In genomic region chr10:1044146-1044545, GRCh38 we compare ENCODE assay signal across 12 cellular contexts. TPM values are rescaled to one million over a fixed set of nuclear protein-coding genes. Genes with fewer than 3 reads are reported as not detected.
A peak's percentile ranks its signal among the peaks of the same experiment; 100 is the strongest.
DNase-seq lines count a peak whose midpoint lies in the region; ATAC-seq and TF ChIP-seq lines count a peak whose summit lies in the region.
"Had no signal": no experiment of that assay in that cellular context is flagged by ENCODE, and none has a peak within 500 bp of the region (broad histone marks: within the 10 kb centered on the region; RNA-seq: fewer than 3 reads in every experiment).

No MANE protein-coding gene starts in this region.

- peak overlapping the region; percentile 60 to 76 (median 76) for H3K4me3 Mint-ChIP-seq in T-cell

- no peaks in the 10 kb centered on the region for H3K9me3 Mint-ChIP-seq in T-cell

- H3K27me3 ChIP-seq in esophagus (ENCODE audit: control insufficient read depth in 1 of 2, insufficient read depth in 2 of 2, low read length in 2 of 2), result no peaks in the 10 kb centered on the region
- no peaks in the 10 kb centered on the region for H3K27me3 ChIP-seq in sigmoid colon

- peak overlapping the region; percentile 91 to 94 for H3K27ac Mint-ChIP-seq in T-cell

- H3K36me3 ChIP-seq in esophagus (ENCODE audit: control insufficient read depth in 2 of 2, insufficient read depth in 2 of 2, low read length in 1 of 2), result peaks cover 0 to 10% of the 10 kb centered on the region in 2 donors
- peaks cover 0 to 47% (median 4%) of the 10 kb centered on the region in 4 donors for H3K36me3 ChIP-seq in sigmoid colon

- ATAC-seq in T-cell (replicated peaks in 1 of 4) (no peak), HG03520 (IDR thresholded peaks at IDR 0.05; ENCODE audit: unreplicated experiment) (no peak), GM21723 (IDR thresholded peaks at IDR 0.05; ENCODE audit: unreplicated experiment) (no peak)

- H3K4me3 ChIP-seq in GM12864 (ENCODE audit: low read depth, low read length) (peak overlapping the region; percentile 35), esophagus (ENCODE audit: low read depth in 1 of 2, low read length in 2 of 2) (no peak overlapping the region), sigmoid colon (no peak overlapping the region)

- H3K4me1 Mint-ChIP-seq in T-cell, result peaks cover 43 to 47% (median 44%) of the 10 kb centered on the region in 3 donors

- H3K9me3 ChIP-seq in esophagus (ENCODE audit: control insufficient read depth in 2 of 2, insufficient read depth in 1 of 2, low read depth in 1 of 2, low read length in 1 of 2), result no peaks in the 10 kb centered on the region
- H3K9me3 ChIP-seq in sigmoid colon, result no peaks in the 10 kb centered on the region

- TF ChIP-seq CTCF in GM12864 (IDR thresholded peaks at IDR 0.05; ENCODE audit: low read depth, low read length, missing control alignments) (no peak), sigmoid colon (IDR thresholded peaks at IDR 0.05) (no peak)

- POLR2A ChIA-PET in T-cell (lab: Charles Lee), result interaction anchor here (0.6 to 1.9 kb wide), 2 partner anchors 9 to 18 kb away, joined by 6 read pairs; no protein-coding TSS in a partner anchor

- 52 to 70% methylated on average over 4 of the region's 4 CpGs for WGBS in esophagus, 2 donors
- 66 to 84% methylated on average over 4 of the region's 4 CpGs for WGBS in sigmoid colon, 2 donors

- TF ChIP-seq POLR2A in sigmoid colon (IDR thresholded peaks at IDR 0.05), result no peak

- DNase-seq in GM12864 (ENCODE audit: low read depth) (no peak), T-cell (no peak), sigmoid colon (no peak), occipital lobe (lab: John Stamatoyannopoulos, UW) (no peak), NOMO-1 treated with DMSO at 0.1 percent for 48 hours (lab: John Stamatoyannopoulos, UW; ENCODE audit: unreplicated experiment) (no peak)
- DNase-seq: HCEC 1CT; NCI-H774; stimulated activated CD8-positive, alpha-beta memory T cell treated with anti-CD3 and anti-CD28 coated beads, Interleukin-4, amount 100 ng/mL, for 48 hours had no signal

- H3K36me3 Mint-ChIP-seq in T-cell, result peaks cover 19% of the 10 kb centered on the region

- H3K4me1 ChIP-seq in esophagus (ENCODE audit: control insufficient read depth in 2 of 2, insufficient read depth in 2 of 2, low read length in 1 of 2) (peaks cover 0 to 6% of the 10 kb centered on the region in 2 donors), sigmoid colon (peaks cover 0 to 19% (median 12%) of the 10 kb centered on the region in 4 donors)

- H3K27ac ChIP-seq in esophagus (ENCODE audit: low read depth in 2 of 2, low read length in 1 of 2) (peak overlapping the region; percentile 39 to 52), sigmoid colon (peak overlapping the region; percentile 51 to 56 (median 55))

- CTCF ChIA-PET in T-cell (lab: Charles Lee), result interaction anchor here in 1 of 2 donors (0.7 kb wide), 1 partner anchor 56 kb away, joined by 3 read pairs; the partner anchor contains the start of gene GTPBP4

- H3K27me3 Mint-ChIP-seq in T-cell, result no peaks in the 10 kb centered on the region

- intact Hi-C loops in sigmoid colon (cut with DNase I), result no loop called here

- no peak for TF ChIP-seq EP300 in sigmoid colon (IDR thresholded peaks at IDR 0.05)

RNA-seq across cellular contexts. Expression of gene IDI1, which starts 4.8 kb away (rescaled TPM):
- total RNA-seq in T-cell (100 to 1,000 TPM in 2 of 5 donors, 10 to 100 TPM in 3; 26.2 to 166 (median 32.8) TPM), sigmoid colon (10 to 100 TPM; 22.4 to 35.8 (median 32.1) TPM), occipital lobe (146 TPM)
- polyA plus RNA-seq in esophagus (10 to 100 TPM; 44.5 to 51.4 TPM), sigmoid colon (100 to 1,000 TPM in 2 of 3 donors, 10 to 100 TPM in 1; 91.3 to 223 (median 100) TPM)

RNA-seq across cellular contexts. Expression of gene WDR37, which starts 12.0 kb away (rescaled TPM):
- total RNA-seq in T-cell (10 to 100 TPM; 34.6 to 40.4 (median 37.3) TPM), sigmoid colon (10 to 100 TPM in 3 of 4 donors, 1 to 10 TPM in 1; 9.6 to 25.5 (median 18.6) TPM), occipital lobe (37.9 TPM)
- polyA plus RNA-seq in esophagus (1 to 10 TPM; 4.3 to 5.0 TPM), sigmoid colon (10 to 100 TPM in 1 of 3 donors, 1 to 10 TPM in 2; 5.4 to 10.6 (median 7.2) TPM)

RNA-seq across cellular contexts. Expression of gene IDI2, which starts 18.5 kb away (rescaled TPM):
- total RNA-seq in T-cell (not detected), sigmoid colon (not detected), occipital lobe (not detected)
- polyA plus RNA-seq in esophagus (not detected), sigmoid colon (not detected)
- total RNA-seq: esophagus mucosa had no signal

RNA-seq across cellular contexts. Expression of gene GTPBP4, which starts 55.9 kb away (rescaled TPM):
- total RNA-seq in T-cell (10 to 100 TPM; 44.6 to 59.1 (median 47.5) TPM), sigmoid colon (10 to 100 TPM; 12.0 to 22.8 (median 19.6) TPM), occipital lobe (21.5 TPM)
- polyA plus RNA-seq in esophagus (10 to 100 TPM in 1 of 2 donors, 1 to 10 TPM in 1; 9.8 to 29.4 TPM), sigmoid colon (10 to 100 TPM in 2 of 3 donors, 1 to 10 TPM in 1; 8.1 to 38.7 (median 12.0) TPM)
